ENCODE assay signal across 1 cellular context in genomic region chr1:33323663-33324477, GRCh38.
TF ChIP-seq lines count a peak whose summit lies in the region.

No MANE protein-coding gene starts in this region.

TF ChIP-seq in endothelial cell of umbilical vein, 7 proteins besides CTCF, POLR2A, EP300 and RAD21 (continued from another document):
- no peak for TF ChIP-seq JUN (IDR thresholded peaks at IDR 0.05; ENCODE audit: borderline replicate concordance, insufficient read depth, insufficient read length, low read depth)
- TF ChIP-seq MYC (IDR thresholded peaks at IDR 0.05; ENCODE audit: low read depth, low read length) = no peak
- no peak for TF ChIP-seq GATA2 (IDR thresholded peaks at IDR 0.05; ENCODE audit: insufficient read depth, insufficient read length, low read depth, low read length)
- no peak for TF ChIP-seq FOS (IDR thresholded peaks at IDR 0.05; ENCODE audit: borderline replicate concordance, insufficient read depth, low read length)
TF ChIP-seq in endothelial cell of umbilical vein: peak in this region for 0.
